34 cellular contexts compared by ENCODE assay signal in genomic region chr1:248047008-248047407, GRCh38. TPM values are rescaled to one million over a fixed set of nuclear protein-coding genes. Genes with fewer than 3 reads are reported as not detected.
"Had no signal": no experiment of that assay in that cellular context is flagged by ENCODE, and none has a peak within 500 bp of the region (broad histone marks: within the 10 kb centered on the region; RNA-seq: fewer than 3 reads in every experiment).

No MANE protein-coding gene starts in this region.

- H3K27ac ChIP-seq: brain microvascular endothelial cell, esophagus muscularis mucosa, foreskin keratinocyte, gastrocnemius medialis, heart right ventricle, WERI-Rb-1 had no signal

- H3K27me3 Mint-ChIP-seq: activated B cell treated with CpG ODN at 0.5 μM for 24 hours; activated CD8-positive, alpha-beta T cell treated with anti-CD3 and anti-CD28 coated beads for 36 hours; activated naive CD8-positive, alpha-beta T cell; activated T-helper 17 cell treated with anti-CD3 and anti-CD28 coated beads, Interleukin-2, amount 50 U/mL, for 72 hours; effector memory CD8-positive, alpha-beta T cell; T-helper 17 cell had no signal

- H3K27ac Mint-ChIP-seq: activated B cell treated with CpG ODN at 0.5 μM for 24 hours; activated CD8-positive, alpha-beta T cell treated with anti-CD3 and anti-CD28 coated beads for 36 hours; activated naive CD8-positive, alpha-beta T cell; activated T-helper 17 cell treated with anti-CD3 and anti-CD28 coated beads, Interleukin-2, amount 50 U/mL, for 72 hours; effector memory CD8-positive, alpha-beta T cell; T-helper 17 cell; T-helper 2 cell treated with Interferon-gamma antibody and Interleukin-4, amounts not matched to agents 5 μg/mL and 100 μg/mL, for 36 hours had no signal

- H3K36me3 Mint-ChIP-seq: activated naive CD8-positive, alpha-beta T cell had no signal

- H3K4me1 ChIP-seq: esophagus muscularis mucosa, foreskin keratinocyte, gastrocnemius medialis, heart right ventricle had no signal

- ATAC-seq: activated CD4-positive, CD25-positive, alpha-beta regulatory T cell treated with anti-CD3 and anti-CD28 coated beads, Interleukin-2, amount 50 U/mL, for 24 hours; activated CD8-positive, alpha-beta T cell treated with anti-CD3 and anti-CD28 coated beads for 36 hours; activated T-cell treated with anti-CD3 and anti-CD28 coated beads, Interleukin-2, amount 50 U/mL, for 4 hours; activated T-helper 17 cell treated with anti-CD3 and anti-CD28 coated beads, Interleukin-2, amount 50 U/mL, for 72 hours; effector memory CD8-positive, alpha-beta T cell; foreskin keratinocyte; gastrocnemius medialis; heart right ventricle; T-helper 17 cell had no signal

- H3K4me1 Mint-ChIP-seq: activated B cell treated with CpG ODN at 0.5 μM for 24 hours; activated T-helper 17 cell treated with anti-CD3 and anti-CD28 coated beads, Interleukin-2, amount 50 U/mL, for 72 hours; T-helper 17 cell had no signal

- H3K4me3 Mint-ChIP-seq: activated B cell treated with CpG ODN at 0.5 μM for 24 hours; activated CD8-positive, alpha-beta T cell treated with anti-CD3 and anti-CD28 coated beads for 36 hours; activated naive CD8-positive, alpha-beta T cell; activated T-cell treated with anti-CD3 and anti-CD28 coated beads, Interleukin-2, amount 50 U/mL, for 4 hours; activated T-helper 17 cell treated with anti-CD3 and anti-CD28 coated beads, Interleukin-2, amount 50 U/mL, for 72 hours; effector memory CD8-positive, alpha-beta T cell; T-helper 17 cell; T-helper 2 cell treated with Interferon-gamma antibody and Interleukin-4, amounts not matched to agents 5 μg/mL and 100 μg/mL, for 36 hours had no signal

- H3K4me3 ChIP-seq: esophagus muscularis mucosa, gastrocnemius medialis, heart right ventricle had no signal

- DNase-seq: activated B cell treated with CpG ODN at 0.5 μM for 24 hours; activated CD4-positive, alpha-beta T cell treated with anti-CD3 and anti-CD28 coated beads for 48 hours; activated CD4-positive, alpha-beta T cell treated with anti-CD3 and anti-CD28 coated beads, Interleukin-2, amount 50 U/mL, for 1 hour; activated CD4-positive, alpha-beta T cell treated with anti-CD3 and anti-CD28 coated beads, Interleukin-2, amount 50 U/mL, for 48 hours; activated CD8-positive, alpha-beta memory T cell treated with anti-CD3 and anti-CD28 coated beads for 24 hours; activated CD8-positive, alpha-beta T cell treated with anti-CD3 and anti-CD28 coated beads for 36 hours; activated effector memory CD4-positive, alpha-beta T cell treated with Interleukin-2 at 50 U/mL for 16 hours; activated gamma-delta T cell treated with Interleukin-2 at 50 U/mL for 16 hours; activated naive CD4-positive, alpha-beta T cell treated with anti-CD3 and anti-CD28 coated beads, Interleukin-2, amount 50 U/mL, for 16 hours; activated naive CD4-positive, alpha-beta T cell treated with Interleukin-2 at 50 U/mL for 16 hours; activated T-cell treated with anti-CD3 and anti-CD28 coated beads, Interleukin-2, amount 50 U/mL, for 4 hours; amniotic stem cell; anterior cingulate cortex; brain microvascular endothelial cell; caudate nucleus; cortex of kidney; dermis blood vessel endothelial cell; effector CD4-positive, alpha-beta T cell; effector memory CD8-positive, alpha-beta T cell; erythroblast; foreskin keratinocyte; gastrocnemius medialis; heart right ventricle; T-helper 17 cell; T1000; WERI-Rb-1 had no signal

- H3K27me3 ChIP-seq: brain microvascular endothelial cell, esophagus muscularis mucosa, foreskin keratinocyte, gastrocnemius medialis, heart right ventricle had no signal

- H3K36me3 ChIP-seq: brain microvascular endothelial cell, esophagus muscularis mucosa, gastrocnemius medialis, heart right ventricle, WERI-Rb-1 had no signal

- H3K9me3 ChIP-seq: esophagus muscularis mucosa, gastrocnemius medialis had no signal

RNA-seq across cellular contexts. Expression of gene OR2L3, which starts 0.4 kb away (rescaled TPM):
- total RNA-seq: activated B cell treated with CpG ODN at 0.5 μM for 24 hours; activated CD8-positive, alpha-beta T cell treated with anti-CD3 and anti-CD28 coated beads for 36 hours; activated T-cell treated with anti-CD3 and anti-CD28 coated beads, Interleukin-2, amount 50 U/mL, for 4 hours; activated T-helper 17 cell treated with anti-CD3 and anti-CD28 coated beads, Interleukin-2, amount 50 U/mL, for 72 hours; astrocyte; chondrocyte; dermis blood vessel endothelial cell; esophagus muscularis mucosa; foreskin keratinocyte; gastrocnemius medialis; glomerular endothelial cell; heart right ventricle; T-helper 17 cell had no signal

RNA-seq across cellular contexts. Expression of gene OR2L2, which starts 17.1 kb away (rescaled TPM):
- total RNA-seq: astrocyte, dermis blood vessel endothelial cell, esophagus muscularis mucosa, foreskin keratinocyte, gastrocnemius medialis, glomerular endothelial cell had no signal

RNA-seq across cellular contexts. Expression of gene OR2L5, which starts 33.5 kb away (rescaled TPM):
- total RNA-seq: activated B cell treated with CpG ODN at 0.5 μM for 24 hours; activated CD8-positive, alpha-beta T cell treated with anti-CD3 and anti-CD28 coated beads for 36 hours; activated T-cell treated with anti-CD3 and anti-CD28 coated beads, Interleukin-2, amount 50 U/mL, for 4 hours; astrocyte; chondrocyte; dermis blood vessel endothelial cell; esophagus muscularis mucosa; foreskin keratinocyte; gastrocnemius medialis; glomerular endothelial cell; heart right ventricle; T-helper 17 cell had no signal

RNA-seq across cellular contexts. Expression of gene OR2L13, which starts 48.0 kb away (rescaled TPM):
- total RNA-seq: activated B cell treated with CpG ODN at 0.5 μM for 24 hours; activated CD8-positive, alpha-beta T cell treated with anti-CD3 and anti-CD28 coated beads for 36 hours; activated T-cell treated with anti-CD3 and anti-CD28 coated beads, Interleukin-2, amount 50 U/mL, for 4 hours; activated T-helper 17 cell treated with anti-CD3 and anti-CD28 coated beads, Interleukin-2, amount 50 U/mL, for 72 hours; astrocyte; chondrocyte; dermis blood vessel endothelial cell; esophagus muscularis mucosa; foreskin keratinocyte; gastrocnemius medialis; glomerular endothelial cell; heart right ventricle had no signal
